15 cellular contexts compared by ENCODE assay signal in genomic region chr7:155807013-155807804, GRCh38. TPM values are rescaled to one million over a fixed set of nuclear protein-coding genes. Genes with fewer than 3 reads are reported as not detected.
DNase-seq lines count a peak whose midpoint lies in the region; ATAC-seq, FAIRE-seq and TF ChIP-seq lines count a peak whose summit lies in the region.
"Had no signal": no experiment of that assay in that cellular context is flagged by ENCODE, and none has a peak within 500 bp of the region (broad histone marks: within the 10 kb centered on the region; RNA-seq: fewer than 3 reads in every experiment).

No MANE protein-coding gene starts in this region.

- no peak for TF ChIP-seq CTCF in left lung (IDR thresholded peaks at IDR 0.05)
- TF ChIP-seq CTCF in progenitor cell of endocrine pancreas (IDR thresholded peaks at IDR 0.05; ENCODE audit: unreplicated experiment): no peak

- no peaks in the 10 kb centered on the region for H3K9me3 Mint-ChIP-seq in progenitor cell of endocrine pancreas (ENCODE audit: low read depth)
- H3K9me3 Mint-ChIP-seq: activated CD8-positive, alpha-beta T cell treated with anti-CD3 and anti-CD28 coated beads for 36 hours had no signal

- H3K36me3 Mint-ChIP-seq in progenitor cell of endocrine pancreas (ENCODE audit: insufficient read depth): peaks cover 4% of the 10 kb centered on the region

- peaks cover 37% of the 10 kb centered on the region for H3K4me1 Mint-ChIP-seq in progenitor cell of endocrine pancreas (ENCODE audit: low read depth)

- H3K9me3 ChIP-seq in left lung (no peaks in the 10 kb centered on the region), aorta (ENCODE audit: control insufficient read depth, low read length) (no peaks in the 10 kb centered on the region)
- H3K9me3 ChIP-seq: prostate gland had no signal

- DNase-seq in GM19239 (ENCODE audit: insufficient read length, low spot score) (no peak), UCSD-AML1 (lab: John Stamatoyannopoulos, UW; ENCODE audit: unreplicated experiment) (peak; percentile 18), left lung (peak in 1 of 2 donors; percentile 62), progenitor cell of endocrine pancreas (ENCODE audit: low spot score, unreplicated experiment) (no peak), aorta (no peak), NCI-H2081 (lab: John Stamatoyannopoulos, UW) (no peak), C1 segment of cervical spinal cord (lab: John Stamatoyannopoulos, UW) (no peak)
- DNase-seq: activated CD8-positive, alpha-beta T cell treated with anti-CD3 and anti-CD28 coated beads for 36 hours; activated gamma-delta T cell; NCI-H1048; stimulated activated CD4-positive, alpha-beta T cell treated with anti-CD3 and anti-CD28 coated beads, Interleukin-15, amount 100 ng/mL, for 24 hours had no signal

- peak; percentile 31 for FAIRE-seq in GM19239 (lab: Jason Lieb, UNC)
- FAIRE-seq: GM12891 had no signal

- peaks cover 25% of the 10 kb centered on the region for H3K27me3 Mint-ChIP-seq in progenitor cell of endocrine pancreas

- peak overlapping the region; percentile 68 for H3K4me3 Mint-ChIP-seq in progenitor cell of endocrine pancreas (ENCODE audit: low read depth)
- H3K4me3 Mint-ChIP-seq: activated CD8-positive, alpha-beta T cell treated with anti-CD3 and anti-CD28 coated beads for 36 hours had no signal

- ATAC-seq in left lung (peak; percentile 2), aorta (ENCODE audit: low FRiP score) (no peak)
- ATAC-seq: activated CD8-positive, alpha-beta T cell treated with anti-CD3 and anti-CD28 coated beads for 36 hours had no signal

- H3K36me3 ChIP-seq in left lung (no peaks in the 10 kb centered on the region), aorta (ENCODE audit: control insufficient read depth in 1 of 2, insufficient read depth in 2 of 2, low read length in 1 of 2) (no peaks in the 10 kb centered on the region)
- H3K36me3 ChIP-seq: prostate gland had no signal

- intact Hi-C loops in left lung (cut with DNase I) (loop anchor here in 1 of 2 donors (10.0 kb wide), 1 partner anchor 668 kb away; no protein-coding TSS in a partner anchor), aorta (cut with DNase I) (loop anchor here in 1 of 2 donors (10.0 kb wide), 1 partner anchor 1018 kb away; no protein-coding TSS in a partner anchor)

- peak overlapping the region; percentile 11 to 37 for H3K4me3 ChIP-seq in left lung
- no peak overlapping the region for H3K4me3 ChIP-seq in aorta (ENCODE audit: low read length in 2 of 2)

- H3K27me3 ChIP-seq in left lung (peaks cover 92 to 100% of the 10 kb centered on the region in 2 donors), aorta (ENCODE audit: control insufficient read depth in 1 of 2, insufficient read depth in 2 of 2, low read length in 1 of 2) (no peaks in the 10 kb centered on the region)

- peak overlapping the region; percentile 95 for H3K27ac Mint-ChIP-seq in progenitor cell of endocrine pancreas
- H3K27ac Mint-ChIP-seq: activated CD8-positive, alpha-beta T cell treated with anti-CD3 and anti-CD28 coated beads for 36 hours had no signal

- peak overlapping the region; percentile 74 to 77 for H3K27ac ChIP-seq in left lung
- no peak overlapping the region for H3K27ac ChIP-seq in aorta (ENCODE audit: low read depth in 1 of 2, low read length in 2 of 2)
- H3K27ac ChIP-seq: C4-2B, prostate gland had no signal

- 27 to 28% methylated on average over 25 of the region's 25 CpGs for WGBS in aorta, 2 donors

- H3K4me1 ChIP-seq in left lung (peaks cover 23 to 84% of the 10 kb centered on the region in 2 donors), aorta (ENCODE audit: control insufficient read depth in 1 of 2, insufficient read depth in 2 of 2, low read length in 2 of 2) (no peaks in the 10 kb centered on the region)

RNA-seq across cellular contexts. Expression of gene SHH, which starts 5.1 kb away (rescaled TPM):
- total RNA-seq in left lung (1 to 10 TPM; 4.4 to 5.7 TPM), progenitor cell of endocrine pancreas (35.8 and 47.1 TPM in 2 replicates), aorta (under 1 TPM in 1 of 2 donors, not detected in 1; 0.10 TPM)
- under 1 TPM in 1 of 2 donors, not detected in 1; 0.25 TPM for polyA plus RNA-seq in aorta
- total RNA-seq: activated CD8-positive, alpha-beta T cell treated with anti-CD3 and anti-CD28 coated beads for 36 hours; subcutaneous adipose tissue had no signal

Comparison
In these comparisons a context has a peak if more than half of its experiments do, and no peak if none do; other contexts are left out.
1. H3K27ac ChIP-seq: peak in left lung (2 of 2); none in aorta (0 of 2).
2. H3K4me3 ChIP-seq: peak in left lung (2 of 2); none in aorta (0 of 2).
3. RNA of gene SHH, which starts 5.1 kb away (total RNA-seq): 35.8 to 47.1 TPM in progenitor cell of endocrine pancreas and 4.4 to 5.7 TPM in left lung; 0.10 TPM in aorta; every median in the first group is over 4 times any median in the second.